Comparison of ENCODE assay signal across 27 cellular contexts in genomic region chr1:5873556-5873955, GRCh38.
"Had no signal": no experiment of that assay in that cellular context is flagged by ENCODE, and none has a peak within 500 bp of the region (broad histone marks: within the 10 kb centered on the region; RNA-seq: fewer than 3 reads in every experiment).

No MANE protein-coding gene starts in this region.

- H3K27ac Mint-ChIP-seq: dendritic cell treated with granulocyte-macrophage colony-stimulating factor and Interleukin-4, amounts not matched to agents 40 ng/mL and 50 ng/mL, for 4 days; effector memory CD8-positive, alpha-beta T cell; endodermal cell; mesothelial cell of epicardium; naive B cell had no signal

- H3K27ac ChIP-seq: colonic mucosa, epithelial cell of prostate, esophagus squamous epithelium, gastrocnemius medialis, heart right ventricle, left lung, lower lobe of right lung had no signal

- ATAC-seq: effector memory CD8-positive, alpha-beta T cell; esophagus mucosa; gastrocnemius medialis; left cardiac atrium; left lung; left ventricle myocardium superior; lower lobe of right lung; mucosa of descending colon had no signal

- H3K9me3 ChIP-seq: colonic mucosa, esophagus squamous epithelium, gastrocnemius medialis, left lung, lower lobe of right lung, mucosa of descending colon had no signal

- H3K4me3 Mint-ChIP-seq: dendritic cell treated with granulocyte-macrophage colony-stimulating factor and Interleukin-4, amounts not matched to agents 40 ng/mL and 50 ng/mL, for 4 days; effector memory CD8-positive, alpha-beta T cell; endodermal cell; mesothelial cell of epicardium; naive B cell had no signal

- H3K4me3 ChIP-seq: colonic mucosa, esophagus squamous epithelium, gastrocnemius medialis, heart right ventricle, left lung, lower lobe of right lung, mucosa of descending colon had no signal

- H3K36me3 ChIP-seq: colonic mucosa, gastrocnemius medialis had no signal

- H3K27me3 Mint-ChIP-seq: dendritic cell treated with granulocyte-macrophage colony-stimulating factor and Interleukin-4, amounts not matched to agents 40 ng/mL and 50 ng/mL, for 4 days; effector memory CD8-positive, alpha-beta T cell; naive B cell had no signal

- H3K27me3 ChIP-seq: colonic mucosa, esophagus squamous epithelium, gastrocnemius medialis, heart right ventricle, left lung had no signal

- DNase-seq: colonic mucosa; cortex of kidney; effector CD8-positive, alpha-beta T cell; effector memory CD8-positive, alpha-beta T cell; endodermal cell; erythroblast; esophagus squamous epithelium; foreskin fibroblast; gastrocnemius medialis; glutamatergic neuron; head of caudate nucleus; heart right ventricle; hippocampal formation; left cardiac atrium; left ventricle myocardium superior; lower lobe of right lung; mesenchymal stem cell; mucosa of descending colon; naive B cell had no signal

- FAIRE-seq: endometrium, islet of Langerhans, keratinocyte had no signal

- H3K4me1 Mint-ChIP-seq: endodermal cell, mesothelial cell of epicardium had no signal

- H3K4me1 ChIP-seq: colonic mucosa, esophagus squamous epithelium, gastrocnemius medialis, heart right ventricle, left lung, lower lobe of right lung had no signal
